20 cellular contexts compared by ENCODE assay signal in genomic region chr9:111102793-111103474, GRCh38.
DNase-seq lines count a peak whose midpoint lies in the region; ATAC-seq lines count a peak whose summit lies in the region.
"Had no signal": no experiment of that assay in that cellular context is flagged by ENCODE, and none has a peak within 500 bp of the region (broad histone marks: within the 10 kb centered on the region; RNA-seq: fewer than 3 reads in every experiment).

No MANE protein-coding gene starts in this region.

- no peak overlapping the region for H3K27ac ChIP-seq in mesenchymal stem cell (ENCODE audit: low read length, poor library complexity, severe bottlenecking)
- no peak overlapping the region for H3K27ac ChIP-seq in aorta (ENCODE audit: low read depth in 1 of 2, low read length in 2 of 2)
- H3K27ac ChIP-seq: C4-2B, HL-60, PC-9 had no signal

- no peaks in the 10 kb centered on the region for H3K9me3 ChIP-seq in mesenchymal stem cell (ENCODE audit: control insufficient read depth, low read length)
- H3K9me3 ChIP-seq in aorta (ENCODE audit: control insufficient read depth, low read length), result peaks cover 2% of the 10 kb centered on the region

- no peaks in the 10 kb centered on the region for H3K79me1 ChIP-seq in mesenchymal stem cell (replicated peaks; ENCODE audit: low read length, poor library complexity, severe bottlenecking)

- no peak overlapping the region for H3K14ac ChIP-seq in mesenchymal stem cell (ENCODE audit: low read length in 2 of 2)

- no peak overlapping the region for H2BK12ac ChIP-seq in mesenchymal stem cell (ENCODE audit: low read length in 2 of 2)

- no peak overlapping the region for H3K23ac ChIP-seq in mesenchymal stem cell (ENCODE audit: low read length in 2 of 2)

- H4K8ac ChIP-seq in mesenchymal stem cell (ENCODE audit: low read length), result no peak overlapping the region

- H2BK15ac ChIP-seq in mesenchymal stem cell (ENCODE audit: low read depth, poor library complexity, severe bottlenecking), result no peak overlapping the region

- H3K4me2 ChIP-seq in mesenchymal stem cell (ENCODE audit: low read length, poor library complexity, severe bottlenecking), result no peak overlapping the region
- H3K4me2 ChIP-seq: PC-9 had no signal

- no peak overlapping the region for H2BK5ac ChIP-seq in mesenchymal stem cell (ENCODE audit: low read depth, low read length, poor library complexity, severe bottlenecking)

- H3K4me3 ChIP-seq in mesenchymal stem cell (ENCODE audit: insufficient read depth in 1 of 2, low read depth in 1 of 2, low read length in 2 of 2) (no peak overlapping the region), aorta (ENCODE audit: low read length in 2 of 2) (no peak overlapping the region)
- H3K4me3 ChIP-seq: PC-9 had no signal

- no peaks in the 10 kb centered on the region for H3K9me3 Mint-ChIP-seq in activated T-helper 1 cell treated with anti-CD3 and anti-CD28 coated beads, Interleukin-12 subunit alpha, Interleukin-12 subunit beta, Interleukin-2, Interleukin-4 antibody, amounts not matched to agents 30 ng/mL and 10 ng/mL and 1 ng/mL, durations not matched to agents 14 hours and 24 hours and 36 hours

- no peaks in the 10 kb centered on the region for H3K4me1 Mint-ChIP-seq in activated T-helper 1 cell treated with anti-CD3 and anti-CD28 coated beads, Interleukin-12 subunit alpha, Interleukin-12 subunit beta, Interleukin-2, Interleukin-4 antibody, amounts not matched to agents 30 ng/mL and 10 ng/mL and 1 ng/mL, durations not matched to agents 14 hours and 24 hours and 36 hours (ENCODE audit: low read depth)

- H3K36me3 Mint-ChIP-seq in activated T-helper 1 cell treated with anti-CD3 and anti-CD28 coated beads, Interleukin-12 subunit alpha, Interleukin-12 subunit beta, Interleukin-2, Interleukin-4 antibody, amounts not matched to agents 30 ng/mL and 10 ng/mL and 1 ng/mL, durations not matched to agents 14 hours and 24 hours and 36 hours (ENCODE audit: low read depth), result no peaks in the 10 kb centered on the region

- H2AK5ac ChIP-seq in mesenchymal stem cell (ENCODE audit: low read length, severe bottlenecking), result no peak overlapping the region

- ATAC-seq in Right ventricle myocardium inferior, result peak; percentile 77
- peak; percentile 71 for ATAC-seq in aorta (ENCODE audit: low FRiP score)

- H3K36me3 ChIP-seq in mesenchymal stem cell (ENCODE audit: control insufficient read depth in 1 of 2, insufficient read depth in 2 of 2, low read depth in 1 of 2, low read length in 2 of 2), result no peaks in the 10 kb centered on the region
- H3K36me3 ChIP-seq in aorta (ENCODE audit: control insufficient read depth in 1 of 2, insufficient read depth in 2 of 2, low read length in 1 of 2), result no peaks in the 10 kb centered on the region

- no peak overlapping the region for H2AFZ ChIP-seq in mesenchymal stem cell (ENCODE audit: low read depth, low read length)
- H2AFZ ChIP-seq: PC-9 had no signal

- H3K4me3 Mint-ChIP-seq in activated T-helper 1 cell treated with anti-CD3 and anti-CD28 coated beads, Interleukin-12 subunit alpha, Interleukin-12 subunit beta, Interleukin-2, Interleukin-4 antibody, amounts not matched to agents 30 ng/mL and 10 ng/mL and 1 ng/mL, durations not matched to agents 14 hours and 24 hours and 36 hours, result no peak overlapping the region

- DNase-seq in Right ventricle myocardium inferior (ENCODE audit: missing footprints), result no peak
- DNase-seq in cardiac septum (ENCODE audit: low spot score), result no peak
- DNase-seq in fibroblast of peridontal ligament (ENCODE audit: extremely low read depth), result peak; percentile 55
- peak; percentile 8 for DNase-seq in mesenchymal stem cell
- DNase-seq in aorta, result no peak
- DNase-seq in activated T-helper 1 cell treated with anti-CD3 and anti-CD28 coated beads, Interleukin-12 subunit alpha, Interleukin-12 subunit beta, Interleukin-2, Interleukin-4 antibody, amounts not matched to agents 30 ng/mL and 10 ng/mL and 1 ng/mL, durations not matched to agents 14 hours and 24 hours and 36 hours (ENCODE audit: low spot score), result no peak
- no peak for DNase-seq in stimulated activated CD4-positive, alpha-beta T cell treated with anti-CD3 and anti-CD28 coated beads, Interleukin-4, amount 100 ng/mL, for 24 hours
- no peak for DNase-seq in posterior vena cava (ENCODE audit: low spot score)
- DNase-seq: 8988T, COR-L47, DMS53, KBM-7, NCI-H1092, NCI-H1694, NCI-H2107, NCI-H226, NCI-H748 treated with DMSO at 0.1 percent for 48 hours, PC-9 had no signal

- H3K18ac ChIP-seq in mesenchymal stem cell (ENCODE audit: low read depth in 1 of 2, low read length in 2 of 2), result no peak overlapping the region

- intact Hi-C loops in Right ventricle myocardium inferior (cut with DNase I), result no loop called here
- intact Hi-C loops in cardiac septum (cut with DNase I), result no loop called here
- intact Hi-C loops in aorta (cut with DNase I), result no loop called here
- intact Hi-C loops in activated T-helper 1 cell treated with anti-CD3 and anti-CD28 coated beads, Interleukin-12 subunit alpha, Interleukin-12 subunit beta, Interleukin-2, Interleukin-4 antibody, amounts not matched to agents 30 ng/mL and 10 ng/mL and 1 ng/mL, durations not matched to agents 14 hours and 24 hours and 36 hours (cut with micrococcal nuclease), result no loop called here
- intact Hi-C loops in posterior vena cava (cut with DNase I), result no loop called here

- 74% methylated on average over 3 of the region's 4 CpGs for WGBS in mesenchymal stem cell
- WGBS in aorta, 2 donors, result 78% methylated on average over 4 of the region's 4 CpGs

- no peak overlapping the region for H3K27ac Mint-ChIP-seq in activated T-helper 1 cell treated with anti-CD3 and anti-CD28 coated beads, Interleukin-12 subunit alpha, Interleukin-12 subunit beta, Interleukin-2, Interleukin-4 antibody, amounts not matched to agents 30 ng/mL and 10 ng/mL and 1 ng/mL, durations not matched to agents 14 hours and 24 hours and 36 hours

- peak overlapping the region; percentile 20 for H3K9ac ChIP-seq in mesenchymal stem cell (ENCODE audit: low read length)

- H3K27me3 Mint-ChIP-seq in activated T-helper 1 cell treated with anti-CD3 and anti-CD28 coated beads, Interleukin-12 subunit alpha, Interleukin-12 subunit beta, Interleukin-2, Interleukin-4 antibody, amounts not matched to agents 30 ng/mL and 10 ng/mL and 1 ng/mL, durations not matched to agents 14 hours and 24 hours and 36 hours (ENCODE audit: insufficient read depth), result no peaks in the 10 kb centered on the region

- H3K27me3 ChIP-seq in mesenchymal stem cell (ENCODE audit: control insufficient read depth in 1 of 2, insufficient read depth in 1 of 2, low read length in 2 of 2), result no peaks in the 10 kb centered on the region
- H3K27me3 ChIP-seq in aorta (ENCODE audit: control insufficient read depth in 1 of 2, insufficient read depth in 2 of 2, low read length in 1 of 2), result no peaks in the 10 kb centered on the region

- no peak overlapping the region for H2BK120ac ChIP-seq in mesenchymal stem cell (ENCODE audit: low read depth, low read length)

- H3K4ac ChIP-seq in mesenchymal stem cell (ENCODE audit: low read depth in 1 of 2, low read length in 2 of 2), result no peak overlapping the region

- no peak overlapping the region for H4K91ac ChIP-seq in mesenchymal stem cell (ENCODE audit: low read length)

- H3K4me1 ChIP-seq in mesenchymal stem cell (ENCODE audit: control insufficient read depth, insufficient read depth, low read depth, low read length), result no peaks in the 10 kb centered on the region
- H3K4me1 ChIP-seq in aorta (ENCODE audit: control insufficient read depth in 1 of 2, insufficient read depth in 2 of 2, low read length in 2 of 2), result no peaks in the 10 kb centered on the region

Comparison
In these comparisons a context has a peak if more than half of its experiments do, and no peak if none do; other contexts are left out.
1. DNase-seq: peak in fibroblast of peridontal ligament (single experiment) and mesenchymal stem cell (single experiment); none in Right ventricle myocardium inferior (single experiment), cardiac septum (single experiment), aorta (0 of 2), activated T-helper 1 cell treated with anti-CD3 and anti-CD28 coated beads, Interleukin-12 subunit alpha, Interleukin-12 subunit beta, Interleukin-2, Interleukin-4 antibody, amounts not matched to agents 30 ng/mL and 10 ng/mL and 1 ng/mL, durations not matched to agents 14 hours and 24 hours and 36 hours (single experiment), stimulated activated CD4-positive, alpha-beta T cell treated with anti-CD3 and anti-CD28 coated beads, Interleukin-4, amount 100 ng/mL, for 24 hours (single experiment) and posterior vena cava (single experiment).